ENCODE assay signal across 9 cellular contexts in the genomic region with DNA sequence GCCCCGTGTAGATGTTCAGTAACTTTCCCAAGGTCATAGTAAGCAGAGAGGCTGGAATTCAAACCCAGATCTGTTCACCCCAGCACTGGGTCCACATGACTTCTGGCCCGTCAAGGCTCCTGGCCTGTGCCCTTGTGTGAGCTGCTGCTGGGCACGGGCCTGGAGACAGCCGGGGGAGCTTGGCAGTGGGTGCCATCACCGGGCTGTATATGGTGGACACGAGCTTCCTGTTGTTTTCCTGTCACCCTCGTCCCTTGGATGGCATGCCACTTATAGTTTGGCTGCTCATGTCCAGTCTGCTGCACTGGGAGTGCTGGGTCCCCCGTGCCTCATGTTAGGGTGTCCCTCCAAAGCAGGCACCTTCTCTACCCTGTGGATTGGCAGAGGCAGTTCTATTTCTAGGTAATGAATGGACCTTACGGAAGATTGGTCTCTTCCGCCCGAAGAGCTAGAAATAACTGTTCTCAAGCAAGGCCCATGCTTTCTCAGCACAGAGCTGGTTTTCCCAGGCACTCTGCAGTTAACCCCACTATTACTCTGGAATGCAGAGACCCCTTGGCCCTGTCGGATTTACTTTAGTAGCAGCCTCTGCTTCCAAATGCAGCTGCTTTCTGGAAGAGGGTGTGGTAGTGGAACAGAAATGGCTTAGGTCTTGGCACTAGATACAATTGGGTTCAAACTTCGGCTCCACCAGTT. TPM values are rescaled to one million over a fixed set of nuclear protein-coding genes. Genes with fewer than 3 reads are reported as not detected.
DNase-seq lines count a peak whose midpoint lies in the region; ATAC-seq and TF ChIP-seq lines count a peak whose summit lies in the region.
"Had no signal": no experiment of that assay in that cellular context is flagged by ENCODE, and none has a peak within 500 bp of the region (broad histone marks: within the 10 kb centered on the region; RNA-seq: fewer than 3 reads in every experiment).

No MANE protein-coding gene starts in this region.

- H3K4me1 Mint-ChIP-seq in CD4-positive, alpha-beta T cell (ENCODE audit: low read depth): peaks cover 87% of the 10 kb centered on the region
- peaks cover 87 to 96% (median 88%) of the 10 kb centered on the region in 3 donors for H3K4me1 Mint-ChIP-seq in T-cell

- no peaks in the 10 kb centered on the region for H3K9me3 ChIP-seq in CD4-positive, alpha-beta T cell (ENCODE audit: control insufficient read depth, low read length)
- H3K9me3 ChIP-seq in fibroblast of lung (ENCODE audit: control insufficient read depth, insufficient read depth, low read depth, low read length): no peaks in the 10 kb centered on the region

- CTCF ChIA-PET in CD4-positive, alpha-beta T cell (lab: Charles Lee): interaction anchor here (0.8 to 3.5 kb wide), 3 partner anchors 23 to 251 kb away, joined by 3 to 15 read pairs (median 3); a partner anchor contains a TSS
- CTCF ChIA-PET in T-cell (lab: Charles Lee): interaction anchor here (0.6 to 1.6 kb wide), 2 partner anchors 23 to 152 kb away, joined by 5 to 6 read pairs; no protein-coding TSS in a partner anchor

- peaks cover 60% of the 10 kb centered on the region for H3K79me2 ChIP-seq in fibroblast of lung (ENCODE audit: control insufficient read depth, insufficient read depth, low read length)

- no peaks in the 10 kb centered on the region for H4K20me1 ChIP-seq in fibroblast of lung (ENCODE audit: control insufficient read depth, extremely low read depth, insufficient read depth, low read length)

- H3K4me1 ChIP-seq in fibroblast of lung (ENCODE audit: control insufficient read depth, extremely low read depth, insufficient read depth, low read length) (peaks cover 60% of the 10 kb centered on the region), rectal smooth muscle tissue (ENCODE audit: control insufficient read depth, insufficient read depth, low read length) (peaks cover 88% of the 10 kb centered on the region)

- ATAC-seq in CD4-positive, alpha-beta T cell (ENCODE audit: poor library complexity): no peak
- ATAC-seq in T-cell (replicated peaks in 1 of 4): no peak
- ATAC-seq: GM12878 had no signal

- intact Hi-C loops in CD4-positive, alpha-beta T cell (cut with DNase I, micrococcal nuclease): no loop called here

- no peaks in the 10 kb centered on the region for H3K27me3 ChIP-seq in CD4-positive, alpha-beta T cell (ENCODE audit: control insufficient read depth, insufficient read depth, low read length)
- no peaks in the 10 kb centered on the region for H3K27me3 ChIP-seq in fibroblast of lung (ENCODE audit: control insufficient read depth, insufficient read depth, low read length)
- no peaks in the 10 kb centered on the region for H3K27me3 ChIP-seq in rectal smooth muscle tissue (ENCODE audit: control insufficient read depth, insufficient read depth, low read length)

- H3K4me2 ChIP-seq in fibroblast of lung (ENCODE audit: extremely low read depth, insufficient read depth, low read length): no peak overlapping the region

- H3K27ac ChIP-seq in CD4-positive, alpha-beta T cell (ENCODE audit: low read depth, low read length): no peak overlapping the region
- peak overlapping the region; percentile 92 for H3K27ac ChIP-seq in fibroblast of lung (ENCODE audit: insufficient read depth, low read length)
- peak overlapping the region; percentile 94 for H3K27ac ChIP-seq in rectal smooth muscle tissue (ENCODE audit: low read depth, low read length)

- no peaks in the 10 kb centered on the region for H3K9me3 Mint-ChIP-seq in CD4-positive, alpha-beta T cell
- no peaks in the 10 kb centered on the region for H3K9me3 Mint-ChIP-seq in T-cell

- no peak for TF ChIP-seq CTCF in CD4-positive, alpha-beta T cell (IDR thresholded peaks at IDR 0.05)
- TF ChIP-seq CTCF in fibroblast of lung (conservative IDR thresholded peaks at IDR 0.05 in 1 of 2, IDR thresholded peaks at IDR 0.05 in 1 of 2; ENCODE audit: low read depth in 1 of 2, low read length in 2 of 2): no peak

- peak overlapping the region; percentile 97 for H3K27ac Mint-ChIP-seq in CD4-positive, alpha-beta T cell
- H3K27ac Mint-ChIP-seq in T-cell: peak overlapping the region; percentile 79 to 83

- no peak overlapping the region for H2AFZ ChIP-seq in fibroblast of lung (ENCODE audit: low read length)

- no peak for DNase-seq in CD4-positive, alpha-beta T cell
- DNase-seq in T-cell (no peak), fibroblast of lung (ENCODE audit: low read depth in 2 of 2) (peak in 1 of 2 donors; percentile 46), COLO668 (lab: John Stamatoyannopoulos, UW; ENCODE audit: unreplicated experiment) (no peak), kidney glomerular epithelial cell (lab: John Stamatoyannopoulos, UW) (no peak), SW480 (ENCODE audit: low spot score) (no peak)
- no peak for DNase-seq in activated naive CD4-positive, alpha-beta T cell treated with anti-CD3 and anti-CD28 coated beads, Interleukin-2, amount 50 U/mL, for 16 hours

- H3K4me3 ChIP-seq in fibroblast of lung (replicated peaks in 1 of 4; ENCODE audit: control extremely low read depth in 1 of 4, insufficient read depth in 1 of 4, low read depth in 3 of 4, low read length in 4 of 4) (no peak overlapping the region), rectal smooth muscle tissue (ENCODE audit: low read length) (peak overlapping the region; percentile 10)
- H3K4me3 ChIP-seq: GM12878 had no signal

- H3K9ac ChIP-seq in fibroblast of lung (ENCODE audit: insufficient read depth, low read length) (no peak overlapping the region), rectal smooth muscle tissue (ENCODE audit: low read length) (no peak overlapping the region)

- H3K4me3 Mint-ChIP-seq in CD4-positive, alpha-beta T cell: no peak overlapping the region
- H3K4me3 Mint-ChIP-seq in T-cell: peak overlapping the region in 1 of 3 donors; percentile 54

- no peaks in the 10 kb centered on the region for H3K27me3 Mint-ChIP-seq in CD4-positive, alpha-beta T cell
- no peaks in the 10 kb centered on the region for H3K27me3 Mint-ChIP-seq in T-cell

- H3K36me3 Mint-ChIP-seq in CD4-positive, alpha-beta T cell (ENCODE audit: low read depth): peaks cover 54% of the 10 kb centered on the region
- peaks cover 40% of the 10 kb centered on the region for H3K36me3 Mint-ChIP-seq in T-cell

- no peaks in the 10 kb centered on the region for H3K36me3 ChIP-seq in fibroblast of lung (ENCODE audit: control insufficient read depth, insufficient read depth, low read length)
- peaks cover 3% of the 10 kb centered on the region for H3K36me3 ChIP-seq in rectal smooth muscle tissue (ENCODE audit: control insufficient read depth, insufficient read depth, low read length)

- POLR2A ChIA-PET in CD4-positive, alpha-beta T cell (lab: Charles Lee): interaction anchor here (0.8 to 1.8 kb wide), 4 partner anchors 26 to 161 kb away, joined by 3 to 9 read pairs (median 6); no protein-coding TSS in a partner anchor
- POLR2A ChIA-PET in T-cell (lab: Charles Lee): interaction anchor here in 1 of 2 donors (0.6 kb wide), 1 partner anchor 280 kb away, joined by 3 read pairs; no protein-coding TSS in a partner anchor

RNA-seq across cellular contexts. Expression of a gene that starts 44.3 kb away (rescaled TPM):
- total RNA-seq in CD4-positive, alpha-beta T cell: 10 to 100 TPM; 26.8 to 31.5 TPM
- total RNA-seq in T-cell (10 to 100 TPM; 33.8 to 62.7 (median 55.5) TPM), fibroblast of lung (13.1 and 14.7 TPM in 2 replicates)
- polyA plus RNA-seq in fibroblast of lung: 27.9 and 41.7 TPM in 2 replicates
- 32.0 and 39.5 TPM in 2 replicates for polyA plus RNA-seq in fibroblast of lung (2012)
- polyA minus RNA-seq in fibroblast of lung (ENCODE audit: low replicate concordance): 28.6 and 44.8 TPM in 2 replicates
